ENCODE assay signal across 8 cellular contexts in the genomic region with DNA sequence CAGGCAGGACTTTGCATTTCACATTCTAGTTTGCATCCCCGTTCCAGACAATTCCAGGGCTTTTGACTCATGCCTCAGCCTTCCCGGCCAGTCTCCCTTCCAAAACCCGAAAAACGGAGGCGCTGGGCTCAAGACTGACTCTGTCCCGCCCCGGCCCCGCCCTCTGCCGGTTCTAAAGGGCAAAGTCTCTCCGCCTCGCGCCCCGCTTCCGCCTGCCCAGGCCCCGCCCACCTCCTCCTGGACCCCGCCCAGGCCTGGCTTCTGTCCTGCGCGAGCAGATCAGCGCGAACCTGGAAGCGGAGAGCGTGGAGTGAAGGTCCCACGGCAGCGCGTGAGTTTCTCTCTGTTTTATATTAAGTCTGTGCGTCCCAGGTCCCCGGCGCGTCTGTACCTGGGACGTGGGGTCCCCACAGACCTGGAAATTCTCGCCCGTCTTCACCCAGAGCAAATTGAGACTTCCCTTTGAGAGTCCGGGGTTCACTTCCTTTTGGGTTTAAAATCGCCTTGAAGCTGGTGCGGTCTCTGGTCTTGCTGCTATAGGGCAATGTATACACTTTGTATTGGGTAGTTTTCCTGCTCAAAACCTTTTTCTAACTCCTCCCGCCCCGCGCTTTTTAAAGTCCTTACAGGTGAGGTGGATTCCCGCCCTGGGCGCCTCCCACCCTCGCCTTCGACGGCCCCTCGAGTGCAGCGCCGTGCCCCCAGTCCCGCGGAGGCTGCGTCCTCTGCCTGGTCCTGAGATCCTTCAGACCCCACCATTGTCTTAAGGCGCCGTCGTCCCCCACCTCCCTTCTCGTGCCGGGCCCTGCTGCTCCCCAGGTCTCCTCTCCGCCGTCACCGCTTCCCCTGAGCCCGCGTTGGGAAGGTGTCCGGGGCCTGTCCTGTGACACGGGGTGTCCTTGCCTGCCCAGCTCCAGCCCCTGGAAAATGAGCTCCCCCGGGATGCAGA. TPM values are rescaled to one million over a fixed set of nuclear protein-coding genes. Genes with fewer than 3 reads are reported as not detected.
DNase-seq lines count a peak whose midpoint lies in the region; ATAC-seq and TF ChIP-seq lines count a peak whose summit lies in the region.

No MANE protein-coding gene starts in this region.

- intact Hi-C loops in adrenal gland (cut with DNase I) = no loop called here
- intact Hi-C loops in left ventricle myocardium superior (cut with micrococcal nuclease) = no loop called here
- intact Hi-C loops in upper lobe of right lung (cut with DNase I) = no loop called here

- peaks cover 34% of the 10 kb centered on the region for H3K4me1 Mint-ChIP-seq in progenitor cell of endocrine pancreas (ENCODE audit: low read depth)

- H3K27me3 ChIP-seq in adrenal gland = no peaks in the 10 kb centered on the region
- H3K27me3 ChIP-seq in upper lobe of right lung = no peaks in the 10 kb centered on the region

- ATAC-seq in HG02571 (IDR thresholded peaks at IDR 0.05; ENCODE audit: unreplicated experiment) (peak; percentile 95), left ventricle myocardium superior (peak; percentile 99), upper lobe of right lung (peak; percentile 100)

- WGBS in adrenal gland, 4 donors = 1 to 2% (median 1%) methylated on average over 27 to 62 of the region's 62 CpGs

- peaks cover 7 to 9% of the 10 kb centered on the region in 2 donors for H3K4me1 ChIP-seq in adrenal gland (replicated peaks in 1 of 2)
- H3K4me1 ChIP-seq in upper lobe of right lung = peaks cover 13% of the 10 kb centered on the region

- TF ChIP-seq POLR2A in GM10847 (IDR thresholded peaks at IDR 0.05; ENCODE audit: extremely low read depth, insufficient read length) (peak; percentile 52), adrenal gland (IDR thresholded peaks at IDR 0.05) (peak in 1 of 2 donors; percentile 39)

- DNase-seq in NCI-H1048 (lab: John Stamatoyannopoulos, UW) = peak; percentile 83
- DNase-seq in SW480 (ENCODE audit: low spot score) = peak; percentile 88
- peak; percentile 94 to 97 (median 96) for DNase-seq in adrenal gland
- DNase-seq in left ventricle myocardium superior = peak; percentile 97
- DNase-seq in progenitor cell of endocrine pancreas (ENCODE audit: low spot score, unreplicated experiment) = peak; percentile 96
- peak; percentile 97 for DNase-seq in upper lobe of right lung

- peak overlapping the region; percentile 86 for H3K4me3 Mint-ChIP-seq in progenitor cell of endocrine pancreas (ENCODE audit: low read depth)

- no peaks in the 10 kb centered on the region for H3K9me3 Mint-ChIP-seq in progenitor cell of endocrine pancreas (ENCODE audit: low read depth)

- H3K4me3 ChIP-seq in adrenal gland = peak overlapping the region in 3 of 4 donors; percentile 29 to 63 (median 59)
- peak overlapping the region; percentile 86 for H3K4me3 ChIP-seq in upper lobe of right lung

- H3K9me3 ChIP-seq in adrenal gland (replicated peaks in 1 of 3) (no peaks in the 10 kb centered on the region), upper lobe of right lung (no peaks in the 10 kb centered on the region)

- H3K36me3 ChIP-seq in adrenal gland (replicated peaks in 1 of 2) = no peaks in the 10 kb centered on the region
- peaks cover 5% of the 10 kb centered on the region for H3K36me3 ChIP-seq in upper lobe of right lung

- H3K36me3 Mint-ChIP-seq in progenitor cell of endocrine pancreas (ENCODE audit: insufficient read depth) = peaks cover 26% of the 10 kb centered on the region

- no peaks in the 10 kb centered on the region for H3K27me3 Mint-ChIP-seq in progenitor cell of endocrine pancreas

- peak overlapping the region in 4 of 5 donors; percentile 42 to 89 (median 60) for H3K27ac ChIP-seq in adrenal gland
- H3K27ac ChIP-seq in upper lobe of right lung = peak overlapping the region; percentile 71

- H3K27ac Mint-ChIP-seq in progenitor cell of endocrine pancreas = peak overlapping the region; percentile 91

- TF ChIP-seq CTCF in adrenal gland (IDR thresholded peaks at IDR 0.05) (peak; percentile 15 to 45 (median 30)), progenitor cell of endocrine pancreas (IDR thresholded peaks at IDR 0.05; ENCODE audit: unreplicated experiment) (peak; percentile 51), upper lobe of right lung (IDR thresholded peaks at IDR 0.05) (peak; percentile 44)

RNA-seq across cellular contexts. Expression of a gene that starts 31.2 kb away (rescaled TPM):
- 10 to 100 TPM in 5 of 8 donors, 1 to 10 TPM in 3; 4.6 to 21.3 (median 12.9) TPM for total RNA-seq in adrenal gland
- 1 to 10 TPM; 4.0 to 10.0 (median 7.5) TPM for polyA plus RNA-seq in adrenal gland
- total RNA-seq in left ventricle myocardium superior = 18.2 TPM
- total RNA-seq in progenitor cell of endocrine pancreas = 29.7 and 34.7 TPM in 2 replicates
- total RNA-seq in upper lobe of right lung = 18.5 TPM

RNA-seq across cellular contexts. Expression of a gene that starts 36.9 kb away (rescaled TPM):
- total RNA-seq in adrenal gland = 100 to 1,000 TPM in 1 of 8 donors, 10 to 100 TPM in 7; 23.4 to 110 (median 43.2) TPM
- 100 to 1,000 TPM in 2 of 3 donors, 10 to 100 TPM in 1; 50.0 to 344 (median 165) TPM for polyA plus RNA-seq in adrenal gland
- total RNA-seq in left ventricle myocardium superior = 15.8 TPM
- total RNA-seq in progenitor cell of endocrine pancreas = 72.1 and 79.7 TPM in 2 replicates
- total RNA-seq in upper lobe of right lung = 43.7 TPM

Comparison
In these comparisons a context has a peak if more than half of its experiments do, and no peak if none do; other contexts are left out.
1. Peak in every context shown above with its lines: DNase-seq, ATAC-seq, H3K4me3 ChIP-seq and H3K27ac ChIP-seq.